Comparison of ENCODE assay signal across 8 cellular contexts in the genomic region with DNA sequence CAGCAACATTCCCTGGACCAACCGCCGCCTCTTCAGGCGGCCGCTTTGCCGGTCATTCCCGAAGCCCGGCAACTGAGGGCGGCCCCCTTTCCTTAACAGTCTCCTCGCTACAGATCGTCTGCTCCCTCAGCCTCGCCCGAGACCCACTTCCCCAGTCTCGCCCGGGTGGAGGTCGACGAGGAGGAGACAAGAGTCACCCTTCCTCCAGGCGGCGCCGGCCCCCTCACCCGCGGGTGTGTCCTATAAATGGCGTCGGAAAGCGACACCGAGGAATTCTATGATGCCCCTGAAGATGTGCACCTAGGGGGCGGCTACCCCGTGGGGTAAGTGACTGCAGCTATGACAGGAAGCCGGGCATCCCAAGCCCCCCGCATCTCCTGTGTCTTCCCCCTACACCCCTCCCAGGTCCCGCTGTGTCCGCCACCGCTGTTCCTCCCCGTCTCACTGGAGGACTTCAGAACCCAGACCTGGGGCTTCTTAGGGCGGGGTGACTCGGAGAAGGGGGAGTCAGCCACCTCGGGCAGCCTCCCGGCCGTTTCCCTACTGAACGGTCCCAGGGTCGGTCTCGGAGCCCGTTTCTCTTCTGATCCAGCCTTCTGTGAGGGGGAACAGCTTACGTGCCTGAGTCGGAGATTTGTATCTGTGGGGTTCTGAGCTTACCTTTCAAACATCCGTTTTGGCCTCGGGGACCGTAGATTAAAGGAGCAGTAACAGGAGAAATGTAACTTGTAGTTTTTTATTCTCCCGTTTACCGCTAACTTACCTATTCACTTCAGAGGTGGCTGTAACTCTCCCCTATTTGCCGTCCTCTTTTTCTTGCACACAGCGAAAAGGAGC. TPM values are rescaled to one million over a fixed set of nuclear protein-coding genes. Genes with fewer than 3 reads are reported as not detected.
A peak's percentile ranks its signal among the peaks of the same experiment; 100 is the strongest.
DNase-seq lines count a peak whose midpoint lies in the region; ATAC-seq and TF ChIP-seq lines count a peak whose summit lies in the region.

No MANE protein-coding gene starts in this region.

- no peaks in the 10 kb centered on the region for H3K36me3 ChIP-seq in mucosa of descending colon (ENCODE audit: low read depth)

- peaks cover 2% of the 10 kb centered on the region for H3K4me1 ChIP-seq in mucosa of descending colon (ENCODE audit: low read depth)

- CTCF ChIA-PET in activated CD4-positive, alpha-beta memory T cell treated with anti-CD3 and anti-CD28 coated beads, Interleukin-2, amount 10 ng/mL, durations not matched to agents 7 days and 5 days (lab: Charles Lee), result interaction anchor here (0.6 kb wide), 1 partner anchor 255 kb away, joined by 6 read pairs; no protein-coding TSS in a partner anchor

- peak overlapping the region; percentile 98 for H3K27ac Mint-ChIP-seq in activated CD4-positive, alpha-beta memory T cell treated with anti-CD3 and anti-CD28 coated beads, Interleukin-2, amount 10 ng/mL, durations not matched to agents 7 days and 5 days

- intact Hi-C loops in mucosa of descending colon (cut with DNase I, micrococcal nuclease), result no loop called here

- no peaks in the 10 kb centered on the region for H3K9me3 Mint-ChIP-seq in activated CD4-positive, alpha-beta memory T cell treated with anti-CD3 and anti-CD28 coated beads, Interleukin-2, amount 10 ng/mL, durations not matched to agents 7 days and 5 days

- H3K9me3 ChIP-seq in mucosa of descending colon, result no peaks in the 10 kb centered on the region

- H3K27me3 Mint-ChIP-seq in activated CD4-positive, alpha-beta memory T cell treated with anti-CD3 and anti-CD28 coated beads, Interleukin-2, amount 10 ng/mL, durations not matched to agents 7 days and 5 days, result no peaks in the 10 kb centered on the region

- peak overlapping the region; percentile 97 for H3K4me3 Mint-ChIP-seq in activated CD4-positive, alpha-beta memory T cell treated with anti-CD3 and anti-CD28 coated beads, Interleukin-2, amount 10 ng/mL, durations not matched to agents 7 days and 5 days

- peak; percentile 16 for ATAC-seq in HG02623 (IDR thresholded peaks at IDR 0.05; ENCODE audit: unreplicated experiment)
- ATAC-seq in mucosa of descending colon, result peak; percentile 41

- H3K36me3 Mint-ChIP-seq in activated CD4-positive, alpha-beta memory T cell treated with anti-CD3 and anti-CD28 coated beads, Interleukin-2, amount 10 ng/mL, durations not matched to agents 7 days and 5 days (ENCODE audit: low read depth), result no peaks in the 10 kb centered on the region

- POLR2A ChIA-PET in activated CD4-positive, alpha-beta memory T cell treated with anti-CD3 and anti-CD28 coated beads, Interleukin-2, amount 10 ng/mL, durations not matched to agents 7 days and 5 days (lab: Charles Lee), result interaction anchor here (0.7 to 4.0 kb wide), 5 partner anchors 10 to 184 kb away, joined by 3 to 23 read pairs (median 3); partner anchors contain the start of gene DOCK11

- H3K4me3 ChIP-seq in mucosa of descending colon, result peak overlapping the region; percentile 46

- H3K4me1 Mint-ChIP-seq in activated CD4-positive, alpha-beta memory T cell treated with anti-CD3 and anti-CD28 coated beads, Interleukin-2, amount 10 ng/mL, durations not matched to agents 7 days and 5 days, result peaks cover 43% of the 10 kb centered on the region

- TF ChIP-seq CTCF in GM13976 (IDR thresholded peaks at IDR 0.05; ENCODE audit: borderline replicate concordance, control extremely low read depth, extremely low read depth, insufficient read depth, missing control alignments) (peak; percentile 9), mucosa of descending colon (IDR thresholded peaks at IDR 0.05) (no peak)

- in situ Hi-C loops in GM13976 (cut with MboI; ENCODE audit: low sequenced_read_pairs, unreplicated experiment), result no loop called here

- DNase-seq in GM13976 (ENCODE audit: low spot score), result peak; percentile 32
- DNase-seq in NCI-H1694 treated with DMSO at 0.1 percent for 48 hours (lab: John Stamatoyannopoulos, UW), result peak; percentile 7
- peak; percentile 51 for DNase-seq in activated CD4-positive, alpha-beta memory T cell treated with anti-CD3 and anti-CD28 coated beads, Interleukin-2, amount 10 ng/mL, durations not matched to agents 7 days and 5 days
- peak; percentile 52 for DNase-seq in effector CD4-positive, alpha-beta T cell
- peak; percentile 50 to 77 (median 71) for DNase-seq in mucosa of descending colon
- DNase-seq in stimulated activated CD8-positive, alpha-beta memory T cell treated with anti-CD3 and anti-CD28 coated beads, Interleukin-7, amount 100 ng/mL, for 1 hour (ENCODE audit: low read depth in 2 of 2), result peak; percentile 7 to 20
- no peak for DNase-seq in cerebellar nuclear complex (lab: John Stamatoyannopoulos, UW)

RNA-seq across cellular contexts. Expression of gene WDR44, which starts 0.6 kb away (rescaled TPM):
- 10 to 100 TPM; 18.9 to 19.9 TPM for total RNA-seq in activated CD4-positive, alpha-beta memory T cell treated with anti-CD3 and anti-CD28 coated beads, Interleukin-2, amount 10 ng/mL, durations not matched to agents 7 days and 5 days
- 10 to 100 TPM in 2 of 3 donors, 1 to 10 TPM in 1; 9.6 to 15.0 (median 10.7) TPM for total RNA-seq in mucosa of descending colon

Comparison
In these comparisons a context has a peak if more than half of its experiments do, and no peak if none do; other contexts are left out.
1. DNase-seq: peak in GM13976 (single experiment), NCI-H1694 treated with DMSO at 0.1 percent for 48 hours (single experiment), activated CD4-positive, alpha-beta memory T cell treated with anti-CD3 and anti-CD28 coated beads, Interleukin-2, amount 10 ng/mL, durations not matched to agents 7 days and 5 days (single experiment), effector CD4-positive, alpha-beta T cell (single experiment), mucosa of descending colon (3 of 3) and stimulated activated CD8-positive, alpha-beta memory T cell treated with anti-CD3 and anti-CD28 coated beads, Interleukin-7, amount 100 ng/mL, for 1 hour (2 of 2); none in cerebellar nuclear complex (0 of 2).